In the genomic region with DNA sequence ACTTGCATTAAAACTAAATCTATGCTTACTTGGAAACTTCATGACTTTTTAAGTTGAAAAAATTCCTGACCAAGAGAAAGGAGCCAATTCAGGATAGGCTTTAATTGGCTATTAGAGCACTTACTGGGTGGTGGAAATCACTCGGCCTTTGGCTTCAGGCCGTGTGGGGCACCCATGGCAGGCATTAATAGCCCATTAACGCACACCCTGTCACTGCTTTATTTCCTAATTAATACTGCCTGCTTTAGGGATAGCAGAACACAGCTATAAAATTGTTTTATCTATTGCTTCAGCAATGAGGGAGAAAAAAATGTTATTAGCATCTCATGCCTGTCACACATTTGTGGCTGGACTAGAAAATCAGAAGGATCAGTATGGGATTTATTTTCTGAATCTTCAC, we compare ENCODE assay signal across 9 cellular contexts.
"Had no signal": no experiment of that assay in that cellular context is flagged by ENCODE, and none has a peak within 500 bp of the region (broad histone marks: within the 10 kb centered on the region; RNA-seq: fewer than 3 reads in every experiment).

No MANE protein-coding gene starts in this region.

- ATAC-seq: HCT116, K562 had no signal

- H3K9me3 Mint-ChIP-seq: HFFc6 had no signal

- H3K9ac ChIP-seq: GM23248 had no signal

- H2AFZ ChIP-seq: GM23248 had no signal

- H3K4me1 ChIP-seq: HAP-1 had no signal

- FAIRE-seq: K562 had no signal

- H3K27ac ChIP-seq: GM23248, HL-60 had no signal

- H3K9me3 ChIP-seq: HAP-1 had no signal

- DNase-seq: GM23248, GOT3, H7, HFFc6, IMR-90 had no signal

- H3K27ac Mint-ChIP-seq: HFFc6 had no signal

- H3K4me3 ChIP-seq: GM23248, HAP-1, K562 had no signal

- H3K4me3 Mint-ChIP-seq: HFFc6 had no signal

- H3K36me3 ChIP-seq: HAP-1 had no signal
